In genomic region chr15:69732133-69732532, GRCh38 we compare ENCODE assay signal across 33 cellular contexts.
"Had no signal": no experiment of that assay in that cellular context is flagged by ENCODE, and none has a peak within 500 bp of the region (broad histone marks: within the 10 kb centered on the region; RNA-seq: fewer than 3 reads in every experiment).

No MANE protein-coding gene starts in this region.

- H3K36me3 Mint-ChIP-seq: activated CD4-positive, alpha-beta memory T cell treated with anti-CD3 and anti-CD28 coated beads for 36 hours; activated naive CD4-positive, alpha-beta T cell treated with anti-CD3 and anti-CD28 coated beads, Interleukin-2, amount 50 U/mL, for 72 hours; activated naive CD8-positive, alpha-beta T cell treated with anti-CD3 and anti-CD28 coated beads for 36 hours; T-cell had no signal

- H3K4me3 Mint-ChIP-seq: activated B cell treated with CpG ODN at 0.5 μM for 24 hours; activated CD4-positive, alpha-beta memory T cell treated with anti-CD3 and anti-CD28 coated beads for 36 hours; activated CD4-positive, alpha-beta T cell treated with anti-CD3 and anti-CD28 coated beads for 36 hours; activated CD8-positive, alpha-beta T cell treated with anti-CD3 and anti-CD28 coated beads for 36 hours; activated naive CD4-positive, alpha-beta T cell treated with anti-CD3 and anti-CD28 coated beads, Interleukin-2, amount 10 ng/mL, durations not matched to agents 7 days and 5 days; activated naive CD8-positive, alpha-beta T cell treated with anti-CD3 and anti-CD28 coated beads for 36 hours; activated T-cell treated with anti-CD3 and anti-CD28 coated beads, Interleukin-2, amount 50 U/mL, for 4 hours; activated T-cell treated with anti-CD3 and anti-CD28 coated beads, Interleukin-2, amount 50 U/mL, for 72 hours; activated T-helper 1 cell treated with anti-CD3 and anti-CD28 coated beads, Interleukin-12 subunit alpha, Interleukin-12 subunit beta, Interleukin-2, Interleukin-4 antibody, amounts not matched to agents 30 ng/mL and 10 ng/mL and 1 ng/mL, durations not matched to agents 14 hours and 24 hours and 36 hours; activated T-helper 17 cell treated with anti-CD3 and anti-CD28 coated beads, Interleukin-2, amount 50 U/mL, for 72 hours; T-cell; T-helper 2 cell treated with Interferon-gamma antibody and Interleukin-4, amounts not matched to agents 5 μg/mL and 100 μg/mL, for 36 hours had no signal

- H3K36me3 ChIP-seq: adrenal gland, brain microvascular endothelial cell, breast epithelium had no signal

- H3K27me3 ChIP-seq: adrenal gland, body of pancreas, brain microvascular endothelial cell, breast epithelium had no signal

- ATAC-seq: activated CD4-positive, alpha-beta T cell treated with anti-CD3 and anti-CD28 coated beads for 36 hours; activated CD8-positive, alpha-beta T cell treated with anti-CD3 and anti-CD28 coated beads for 36 hours; activated naive CD4-positive, alpha-beta T cell treated with anti-CD3 and anti-CD28 coated beads, Interleukin-2, amount 50 U/mL, for 72 hours; activated T-cell treated with anti-CD3 and anti-CD28 coated beads, Interleukin-2, amount 50 U/mL, for 4 hours; activated T-cell treated with anti-CD3 and anti-CD28 coated beads, Interleukin-2, amount 50 U/mL, for 72 hours; activated T-helper 17 cell treated with anti-CD3 and anti-CD28 coated beads, Interleukin-2, amount 50 U/mL, for 72 hours; body of pancreas; T-cell had no signal

- H3K9me3 ChIP-seq: adrenal gland, body of pancreas, breast epithelium had no signal

- H3K27ac Mint-ChIP-seq: activated B cell treated with CpG ODN at 0.5 μM for 24 hours; activated CD4-positive, alpha-beta memory T cell treated with anti-CD3 and anti-CD28 coated beads for 36 hours; activated CD4-positive, alpha-beta T cell treated with anti-CD3 and anti-CD28 coated beads for 36 hours; activated CD8-positive, alpha-beta T cell treated with anti-CD3 and anti-CD28 coated beads for 36 hours; activated naive CD4-positive, alpha-beta T cell treated with anti-CD3 and anti-CD28 coated beads, Interleukin-2, amount 10 ng/mL, durations not matched to agents 7 days and 5 days; activated naive CD4-positive, alpha-beta T cell treated with anti-CD3 and anti-CD28 coated beads, Interleukin-2, amount 50 U/mL, for 72 hours; activated naive CD8-positive, alpha-beta T cell treated with anti-CD3 and anti-CD28 coated beads for 36 hours; activated T-cell treated with anti-CD3 and anti-CD28 coated beads, Interleukin-2, amount 50 U/mL, for 72 hours; activated T-helper 1 cell treated with anti-CD3 and anti-CD28 coated beads, Interleukin-12 subunit alpha, Interleukin-12 subunit beta, Interleukin-2, Interleukin-4 antibody, amounts not matched to agents 30 ng/mL and 10 ng/mL and 1 ng/mL, durations not matched to agents 14 hours and 24 hours and 36 hours; T-cell; T-helper 2 cell treated with Interferon-gamma antibody and Interleukin-4, amounts not matched to agents 5 μg/mL and 100 μg/mL, for 36 hours had no signal

- H3K4me3 ChIP-seq: adrenal gland, body of pancreas, breast epithelium had no signal

- H3K4me1 ChIP-seq: adrenal gland, breast epithelium had no signal

- DNase-seq: activated B cell treated with CpG ODN at 0.5 μM for 24 hours; activated CD4-positive, alpha-beta memory T cell treated with anti-CD3 and anti-CD28 coated beads for 36 hours; activated CD4-positive, alpha-beta T cell treated with anti-CD3 and anti-CD28 coated beads for 36 hours; activated CD4-positive, alpha-beta T cell treated with anti-CD3 and anti-CD28 coated beads for 48 hours; activated CD4-positive, alpha-beta T cell treated with anti-CD3 and anti-CD28 coated beads, Interleukin-2, amount 50 U/mL, for 1 hour; activated CD4-positive, alpha-beta T cell treated with anti-CD3 and anti-CD28 coated beads, Interleukin-2, amount 50 U/mL, for 4 hours; activated CD4-positive, CD25-positive, alpha-beta regulatory T cell treated with anti-CD3 and anti-CD28 coated beads, Interleukin-2, amount 50 U/mL, for 72 hours; activated CD8-positive, alpha-beta memory T cell treated with anti-CD3 and anti-CD28 coated beads, Interleukin-2, amount 50 U/mL, for 4 hours; activated CD8-positive, alpha-beta T cell treated with anti-CD3 and anti-CD28 coated beads for 36 hours; activated effector memory CD4-positive, alpha-beta T cell treated with anti-CD3 and anti-CD28 coated beads, Interleukin-2, amount 50 U/mL, for 16 hours; activated gamma-delta T cell treated with Interleukin-2 at 50 U/mL for 16 hours; activated naive CD4-positive, alpha-beta T cell; activated naive CD4-positive, alpha-beta T cell treated with anti-CD3 and anti-CD28 coated beads, Interleukin-2, amount 10 ng/mL, durations not matched to agents 7 days and 5 days; activated naive CD8-positive, alpha-beta T cell treated with anti-CD3 and anti-CD28 coated beads for 36 hours; activated T-cell treated with anti-CD3 and anti-CD28 coated beads for 4 hours; activated T-cell treated with anti-CD3 and anti-CD28 coated beads, Interleukin-2, amount 50 U/mL, for 1 hour; activated T-cell treated with anti-CD3 and anti-CD28 coated beads, Interleukin-2, amount 50 U/mL, for 4 hours; activated T-cell treated with anti-CD3 and anti-CD28 coated beads, Interleukin-2, amount 50 U/mL, for 72 hours; adrenal gland; amniotic stem cell; aorta; body of pancreas; brain microvascular endothelial cell; central memory CD4-positive, alpha-beta T cell; T-cell; T-helper 2 cell; T-helper 9 cell had no signal

- H3K27ac ChIP-seq: adrenal gland, body of pancreas, brain microvascular endothelial cell, breast epithelium, VCaP had no signal

- H3K4me1 Mint-ChIP-seq: activated T-helper 17 cell treated with anti-CD3 and anti-CD28 coated beads, Interleukin-2, amount 50 U/mL, for 72 hours had no signal

- H3K9me3 Mint-ChIP-seq: activated B cell treated with CpG ODN at 0.5 μM for 24 hours; activated CD4-positive, alpha-beta memory T cell treated with anti-CD3 and anti-CD28 coated beads for 36 hours; activated CD8-positive, alpha-beta T cell treated with anti-CD3 and anti-CD28 coated beads for 36 hours; activated naive CD8-positive, alpha-beta T cell treated with anti-CD3 and anti-CD28 coated beads for 36 hours; activated T-helper 17 cell treated with anti-CD3 and anti-CD28 coated beads, Interleukin-2, amount 50 U/mL, for 72 hours; T-cell had no signal
